Comparison of ENCODE assay signal across 16 cellular contexts in the genomic region with DNA sequence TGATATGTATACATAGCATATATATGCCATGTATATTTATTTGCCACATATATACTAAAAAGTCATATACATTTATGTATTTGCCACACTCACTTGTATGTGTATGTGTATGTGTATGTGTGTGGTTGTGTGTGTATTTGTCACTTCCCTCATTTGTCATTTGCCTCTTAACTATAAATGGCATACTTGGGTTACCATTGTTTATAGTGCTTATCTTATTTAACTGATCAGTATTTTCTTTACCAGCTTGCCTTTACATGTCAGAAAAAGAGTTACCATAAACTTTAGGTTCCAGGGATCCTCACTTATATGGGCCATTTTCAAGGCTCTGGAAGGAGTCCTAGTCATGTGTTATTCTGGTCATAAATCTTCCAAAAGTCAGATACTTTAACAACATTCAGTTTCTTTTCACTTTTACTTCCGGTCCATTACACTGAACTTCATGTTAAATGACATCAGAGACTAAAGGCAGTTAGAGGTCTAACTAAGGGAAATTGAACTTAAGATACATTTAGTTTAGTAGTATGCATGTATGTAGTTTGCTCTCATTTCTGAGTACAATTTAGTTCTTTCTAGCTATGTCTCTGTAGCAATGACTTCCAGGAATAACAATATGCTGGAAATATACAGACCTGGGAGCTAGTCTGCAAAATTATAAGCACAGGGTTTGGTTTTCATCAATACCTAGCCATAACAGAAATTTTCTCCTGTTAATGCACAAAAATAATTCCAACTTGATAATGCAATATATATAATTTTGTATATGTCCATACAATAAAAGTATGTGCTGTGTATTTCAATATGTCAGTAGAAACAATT. TPM values are rescaled to one million over a fixed set of nuclear protein-coding genes. Genes with fewer than 3 reads are reported as not detected.
DNase-seq lines count a peak whose midpoint lies in the region; ATAC-seq, FAIRE-seq and TF ChIP-seq lines count a peak whose summit lies in the region.
"Had no signal": no experiment of that assay in that cellular context is flagged by ENCODE, and none has a peak within 500 bp of the region (broad histone marks: within the 10 kb centered on the region; RNA-seq: fewer than 3 reads in every experiment).

No MANE protein-coding gene starts in this region.

- CTCF ChIA-PET in activated CD8-positive, alpha-beta T cell treated with anti-CD3 and anti-CD28 coated beads, Interleukin-2, amount 10 ng/mL, durations not matched to agents 7 days and 5 days (lab: Charles Lee) = interaction anchor here (1.3 kb wide), 1 partner anchor 32 kb away, joined by 4 read pairs; no protein-coding TSS in a partner anchor

- no peak overlapping the region for H3K9ac ChIP-seq in mesendoderm (ENCODE audit: low read length)
- H3K9ac ChIP-seq: GM23248 had no signal

- H3K4me1 Mint-ChIP-seq in activated CD8-positive, alpha-beta T cell treated with anti-CD3 and anti-CD28 coated beads, Interleukin-2, amount 10 ng/mL, durations not matched to agents 7 days and 5 days (ENCODE audit: low read depth) = peaks cover 34% of the 10 kb centered on the region
- H3K4me1 Mint-ChIP-seq in naive thymus-derived CD8-positive, alpha-beta T cell = peaks cover 15 to 35% (median 24%) of the 10 kb centered on the region in 4 donors

- no peak overlapping the region for H2BK5ac ChIP-seq in mesendoderm (ENCODE audit: low read length)

- no peak overlapping the region for H3K27ac ChIP-seq in mesendoderm (ENCODE audit: low read depth, low read length)
- H3K27ac ChIP-seq in suprapubic skin = no peak overlapping the region
- H3K27ac ChIP-seq: C4-2B, GM23248, thyroid gland had no signal

- POLR2A ChIA-PET in activated CD8-positive, alpha-beta T cell treated with anti-CD3 and anti-CD28 coated beads, Interleukin-2, amount 10 ng/mL, durations not matched to agents 7 days and 5 days (lab: Charles Lee) = no interaction called here
- POLR2A ChIA-PET in naive thymus-derived CD8-positive, alpha-beta T cell (lab: Charles Lee) = no interaction called here

- H3K27ac Mint-ChIP-seq in activated CD8-positive, alpha-beta T cell treated with anti-CD3 and anti-CD28 coated beads, Interleukin-2, amount 10 ng/mL, durations not matched to agents 7 days and 5 days = peak overlapping the region; percentile 78
- H3K27ac Mint-ChIP-seq in naive thymus-derived CD8-positive, alpha-beta T cell = peak overlapping the region in 9 of 10 donors; percentile 8 to 82 (median 58)

- H4K5ac ChIP-seq in mesendoderm (ENCODE audit: low read length) = no peak overlapping the region

- H4K8ac ChIP-seq in mesendoderm (ENCODE audit: low read depth, low read length) = no peak overlapping the region

- H3K4me1 ChIP-seq in mesendoderm (ENCODE audit: control insufficient read depth, low read depth, low read length) (no peaks in the 10 kb centered on the region), suprapubic skin (peaks cover 20% of the 10 kb centered on the region)

- peak; percentile 43 for ATAC-seq in GM21447 (IDR thresholded peaks at IDR 0.05; ENCODE audit: unreplicated experiment)
- ATAC-seq in activated CD8-positive, alpha-beta T cell treated with anti-CD3 and anti-CD28 coated beads, Interleukin-2, amount 10 ng/mL, durations not matched to agents 7 days and 5 days = peak; percentile 57
- ATAC-seq in naive thymus-derived CD8-positive, alpha-beta T cell = peak in 1 of 2 donors; percentile 61
- no peak for ATAC-seq in HG03097 (IDR thresholded peaks at IDR 0.05; ENCODE audit: low FRiP score, unreplicated experiment)
- ATAC-seq: esophagus mucosa had no signal

- no peak overlapping the region for H3K4me2 ChIP-seq in mesendoderm (ENCODE audit: low read length)

- H3K36me3 ChIP-seq in mesendoderm (ENCODE audit: control insufficient read depth, insufficient read depth, low read length) = no peaks in the 10 kb centered on the region
- H3K36me3 ChIP-seq in suprapubic skin = no peaks in the 10 kb centered on the region
- H3K36me3 ChIP-seq: thyroid gland had no signal

- DNase-seq in GM12892 (ENCODE audit: insufficient read length) = no peak
- DNase-seq in activated CD8-positive, alpha-beta T cell treated with anti-CD3 and anti-CD28 coated beads, Interleukin-2, amount 10 ng/mL, durations not matched to agents 7 days and 5 days = no peak
- DNase-seq in naive thymus-derived CD8-positive, alpha-beta T cell = peak in 1 of 10 donors; percentile 29
- no peak for DNase-seq in mesendoderm
- DNase-seq in suprapubic skin (ENCODE audit: low spot score in 2 of 2) = no peak
- DNase-seq: amniotic stem cell, GM23248, head of caudate nucleus, islet precursor cell, NCI-H1417, NCI-H446, thyroid gland had no signal

- peak; percentile 66 for FAIRE-seq in GM12892 (lab: Jason Lieb, UNC)

- no peak overlapping the region for H3K18ac ChIP-seq in mesendoderm (ENCODE audit: low read length)

- WGBS in mesendoderm (ENCODE audit: extremely low coverage, insufficient coverage, low lambda C conversion rate) = no CpG with 5 or more reads among the region's 1 CpG
- WGBS in suprapubic skin = 58% methylated on average over 1 of the region's 1 CpG

- no peak overlapping the region for H3K4ac ChIP-seq in mesendoderm (ENCODE audit: low read depth, low read length)

- H3K79me2 ChIP-seq in mesendoderm (ENCODE audit: control insufficient read depth, insufficient read depth, low read length) = no peaks in the 10 kb centered on the region

- H2AK5ac ChIP-seq in mesendoderm (ENCODE audit: low read length) = no peak overlapping the region

- peaks cover 2% of the 10 kb centered on the region for H3K27me3 Mint-ChIP-seq in activated CD8-positive, alpha-beta T cell treated with anti-CD3 and anti-CD28 coated beads, Interleukin-2, amount 10 ng/mL, durations not matched to agents 7 days and 5 days (ENCODE audit: low read depth)
- no peaks in the 10 kb centered on the region for H3K27me3 Mint-ChIP-seq in naive thymus-derived CD8-positive, alpha-beta T cell

- H3K27me3 ChIP-seq in mesendoderm (ENCODE audit: insufficient read depth, low read length, poor library complexity) (no peaks in the 10 kb centered on the region), suprapubic skin (no peaks in the 10 kb centered on the region)
- H3K27me3 ChIP-seq: thyroid gland had no signal

- H3K9me3 ChIP-seq in suprapubic skin = no peaks in the 10 kb centered on the region
- H3K9me3 ChIP-seq: thyroid gland had no signal

- no peak for TF ChIP-seq POLR2A in GM12892 (IDR thresholded peaks at IDR 0.05; ENCODE audit: low read depth, low read length)
- TF ChIP-seq POLR2A in suprapubic skin (IDR thresholded peaks at IDR 0.05) = no peak

- no peak for TF ChIP-seq CTCF in suprapubic skin (IDR thresholded peaks at IDR 0.05)

- peak overlapping the region; percentile 6 for H3K4me3 Mint-ChIP-seq in activated CD8-positive, alpha-beta T cell treated with anti-CD3 and anti-CD28 coated beads, Interleukin-2, amount 10 ng/mL, durations not matched to agents 7 days and 5 days
- H3K4me3 Mint-ChIP-seq in naive thymus-derived CD8-positive, alpha-beta T cell = peak overlapping the region in 5 of 10 donors; percentile 5 to 57 (median 34)

- no peak overlapping the region for H2BK15ac ChIP-seq in mesendoderm (replicated peaks; ENCODE audit: low read depth)

- no peak overlapping the region for H2BK120ac ChIP-seq in mesendoderm (ENCODE audit: low read depth, low read length)

- H3K9me3 Mint-ChIP-seq in activated CD8-positive, alpha-beta T cell treated with anti-CD3 and anti-CD28 coated beads, Interleukin-2, amount 10 ng/mL, durations not matched to agents 7 days and 5 days (ENCODE audit: insufficient read depth) = no peaks in the 10 kb centered on the region
- no peaks in the 10 kb centered on the region for H3K9me3 Mint-ChIP-seq in naive thymus-derived CD8-positive, alpha-beta T cell

- H3K23ac ChIP-seq in mesendoderm (ENCODE audit: low read length) = no peak overlapping the region

- peaks cover 2% of the 10 kb centered on the region for H3K36me3 Mint-ChIP-seq in activated CD8-positive, alpha-beta T cell treated with anti-CD3 and anti-CD28 coated beads, Interleukin-2, amount 10 ng/mL, durations not matched to agents 7 days and 5 days (ENCODE audit: low read depth)
- no peaks in the 10 kb centered on the region for H3K36me3 Mint-ChIP-seq in naive thymus-derived CD8-positive, alpha-beta T cell

- H3K4me3 ChIP-seq in mesendoderm (ENCODE audit: low read length) = no peak overlapping the region
- H3K4me3 ChIP-seq in suprapubic skin = no peak overlapping the region
- H3K4me3 ChIP-seq: GM23248, thyroid gland had no signal

- H3K79me1 ChIP-seq in mesendoderm (ENCODE audit: low read length) = no peaks in the 10 kb centered on the region

- no peak for TF ChIP-seq EP300 in suprapubic skin (IDR thresholded peaks at IDR 0.05)

- H3K56ac ChIP-seq in mesendoderm (ENCODE audit: low read length) = no peak overlapping the region

RNA-seq across cellular contexts. Expression of a gene that starts 33.7 kb away (rescaled TPM):
- 19.0 TPM for polyA plus RNA-seq in GM12892 (2012; ENCODE audit: missing spikeins)
- 10 to 100 TPM; 21.2 to 21.4 TPM for total RNA-seq in activated CD8-positive, alpha-beta T cell treated with anti-CD3 and anti-CD28 coated beads, Interleukin-2, amount 10 ng/mL, durations not matched to agents 7 days and 5 days
- 10 to 100 TPM; 30.6 to 32.6 TPM for total RNA-seq in naive thymus-derived CD8-positive, alpha-beta T cell
- 10 to 100 TPM in 1 of 3 donors, 1 to 10 TPM in 2; 6.5 to 12.6 (median 7.4) TPM for polyA plus RNA-seq in naive thymus-derived CD8-positive, alpha-beta T cell
- 7.4 TPM for polyA plus RNA-seq in mesendoderm (2013, experiment 1 of 2)
- polyA plus RNA-seq in mesendoderm (2013, experiment 2 of 2) = 7.5 TPM
- 10 to 100 TPM; 37.9 to 48.4 (median 43.9) TPM for total RNA-seq in suprapubic skin
